14 cellular contexts compared by ENCODE assay signal in the genomic region with DNA sequence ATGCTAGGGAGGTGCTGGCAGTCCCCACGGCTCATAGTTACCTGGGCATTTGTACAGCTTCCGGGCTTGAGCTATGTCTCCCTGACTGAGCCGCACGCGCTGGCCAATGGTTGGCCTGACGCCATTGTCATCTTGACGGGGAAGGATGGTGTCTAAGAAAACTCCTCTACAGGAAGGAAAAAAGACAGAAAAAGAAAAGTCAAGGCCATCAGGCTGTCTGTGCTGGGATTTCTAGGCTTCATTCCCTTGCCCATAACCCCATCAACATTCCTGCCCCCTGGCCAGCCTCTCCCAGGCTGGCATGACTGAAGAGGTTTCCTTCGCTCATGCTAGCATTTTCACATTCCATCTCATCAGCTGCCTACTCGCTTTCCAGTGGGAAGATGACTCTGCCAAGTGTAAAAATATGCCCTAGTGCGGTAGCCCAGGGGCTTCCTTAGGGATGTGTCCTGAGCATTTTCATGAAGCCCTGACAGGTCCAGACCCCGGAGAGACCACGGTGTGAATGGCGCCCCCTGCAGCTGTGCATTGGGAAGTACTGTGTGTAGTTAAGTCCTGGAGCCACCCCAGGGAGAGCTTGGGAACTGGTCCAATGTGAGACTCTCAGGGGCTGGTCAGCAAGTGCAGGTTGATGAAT. TPM values are rescaled to one million over a fixed set of nuclear protein-coding genes. Genes with fewer than 3 reads are reported as not detected.
DNase-seq lines count a peak whose midpoint lies in the region; ATAC-seq and TF ChIP-seq lines count a peak whose summit lies in the region.
"Had no signal": no experiment of that assay in that cellular context is flagged by ENCODE, and none has a peak within 500 bp of the region (broad histone marks: within the 10 kb centered on the region; RNA-seq: fewer than 3 reads in every experiment).

No MANE protein-coding gene starts in this region.

- no peaks in the 10 kb centered on the region for H3K9me2 ChIP-seq in Karpas-422 (replicated peaks; ENCODE audit: insufficient read depth, low read length)

- H3K4me2 ChIP-seq in Karpas-422 (ENCODE audit: low read depth, low read length, poor library complexity, severe bottlenecking), result no peak overlapping the region

- H3K36me3 ChIP-seq in GM06990 (ENCODE audit: control insufficient read depth, insufficient read depth, low read length), result no peaks in the 10 kb centered on the region
- H3K36me3 ChIP-seq in Karpas-422 (ENCODE audit: insufficient read depth, low read length), result no peaks in the 10 kb centered on the region

- TF ChIP-seq CTCF in GM06990 (IDR thresholded peaks at IDR 0.05; ENCODE audit: insufficient read depth, low read length, poor library complexity, severe bottlenecking) (peak; percentile 27), choroid plexus epithelial cell (conservative IDR thresholded peaks at IDR 0.05; ENCODE audit: low read depth, low read length) (peak; percentile 5)

- no peak for ATAC-seq in GM18907 (IDR thresholded peaks at IDR 0.05; ENCODE audit: unreplicated experiment)
- no peak for ATAC-seq in HG02763 (IDR thresholded peaks at IDR 0.05; ENCODE audit: unreplicated experiment)
- ATAC-seq: body of pancreas had no signal

- H3K9ac ChIP-seq in Karpas-422 (ENCODE audit: low read length), result no peak overlapping the region

- H3K9me3 ChIP-seq in Karpas-422 (ENCODE audit: low read length), result no peaks in the 10 kb centered on the region
- H3K9me3 ChIP-seq: body of pancreas had no signal

- H3K4me1 ChIP-seq in Karpas-422 (ENCODE audit: low read length), result no peaks in the 10 kb centered on the region
- H3K4me1 ChIP-seq: body of pancreas had no signal

- DNase-seq in GM06990 (ENCODE audit: extremely low read depth, insufficient read length) (no peak), Karpas-422 (peak; percentile 51), choroid plexus epithelial cell (ENCODE audit: low read depth) (no peak), myocyte (ENCODE audit: low read depth) (peak; percentile 61), foreskin melanocyte (no peak), AG08396 (ENCODE audit: low spot score) (no peak)
- DNase-seq: activated T-cell treated with anti-CD3 and anti-CD28 coated beads, Interleukin-2, amount 50 U/mL, for 24 hours; body of pancreas; NCI-H226 had no signal

- H3K27me3 ChIP-seq in GM06990 (replicated peaks; ENCODE audit: control insufficient read depth, insufficient read depth, low read length), result no peaks in the 10 kb centered on the region; the same call in 1 of the 2 replicates
- H3K27me3 ChIP-seq in Karpas-422 (ENCODE audit: low read length), result no peaks in the 10 kb centered on the region
- H3K27me3 ChIP-seq: body of pancreas had no signal

- H3K27ac ChIP-seq in Karpas-422 (ENCODE audit: low read length), result no peak overlapping the region
- H3K27ac ChIP-seq: body of pancreas, epithelial cell of prostate, RWPE1 had no signal

- no peaks in the 10 kb centered on the region for H3K79me2 ChIP-seq in Karpas-422 (ENCODE audit: low read length)

- H4K20me1 ChIP-seq in Karpas-422 (ENCODE audit: insufficient read depth, low read depth, low read length), result no peaks in the 10 kb centered on the region

- H3K4me3 ChIP-seq in GM06990 (replicated peaks; ENCODE audit: low read depth, low read length) (no peak overlapping the region), Karpas-422 (ENCODE audit: low read length) (no peak overlapping the region), choroid plexus epithelial cell (ENCODE audit: low read depth, low read length) (no peak overlapping the region)
- H3K4me3 ChIP-seq: body of pancreas had no signal

- H2AFZ ChIP-seq in Karpas-422 (ENCODE audit: low read length), result no peak overlapping the region

RNA-seq across cellular contexts. Expression of gene OPALIN, which starts 54.5 kb away (rescaled TPM):
- not detected in 2 replicates for total RNA-seq in Karpas-422 (2014; rRNA removed; shearing (Covaris generic); ENCODE audit: low replicate concordance)
- not detected in 2 replicates for total RNA-seq in myocyte
- polyA plus RNA-seq in myocyte (2012), result not detected
- total RNA-seq: body of pancreas, mesothelial cell of epicardium had no signal

Comparison
In these comparisons a context has a peak if more than half of its experiments do, and no peak if none do; other contexts are left out.
1. DNase-seq: peak in Karpas-422 (single experiment) and myocyte (single experiment); none in GM06990 (single experiment), choroid plexus epithelial cell (single experiment), foreskin melanocyte (single experiment) and AG08396 (single experiment).